Comparison of ENCODE assay signal across 1 cellular context in the genomic region with DNA sequence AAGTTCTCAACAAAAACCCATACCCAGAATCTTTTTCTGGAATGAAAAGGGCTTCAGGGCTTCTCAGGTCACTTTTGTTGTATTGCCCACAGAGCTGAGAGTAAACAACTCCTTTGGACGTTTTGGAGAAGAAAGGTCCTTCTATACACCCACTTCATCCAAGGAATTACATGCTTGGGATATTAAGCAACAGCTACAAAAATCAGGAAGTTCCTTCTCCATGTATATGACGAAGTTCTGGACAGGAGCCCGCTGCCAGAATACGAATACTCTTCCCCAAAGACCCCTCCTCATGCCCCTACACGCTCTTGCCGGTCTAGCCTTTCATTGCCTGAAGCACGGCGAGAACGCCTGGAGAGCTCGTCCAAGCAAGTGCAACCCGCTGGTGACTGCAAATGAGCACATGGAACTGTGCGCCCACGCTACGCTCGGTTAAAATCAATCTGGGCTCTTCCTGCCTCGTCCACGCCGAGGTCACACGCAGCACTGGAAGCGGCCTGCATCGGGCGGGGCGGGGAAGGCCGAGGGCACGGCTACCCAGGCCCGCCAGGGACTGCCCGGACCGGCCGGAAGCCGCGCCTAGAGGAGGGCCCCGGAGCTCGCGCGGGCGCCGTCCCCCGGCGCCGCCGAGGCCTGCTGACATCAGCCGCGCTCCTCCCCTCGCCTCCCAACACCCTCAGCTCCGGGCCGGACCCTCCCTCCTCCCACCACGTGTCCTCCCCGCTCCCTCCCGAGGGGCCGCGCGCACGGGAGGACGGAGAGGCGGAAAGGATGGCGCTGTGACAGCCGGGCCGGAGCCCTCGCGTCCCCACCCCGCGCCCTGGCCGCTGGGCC.
TF ChIP-seq lines count a peak whose summit lies in the region.

A gene with protein sequence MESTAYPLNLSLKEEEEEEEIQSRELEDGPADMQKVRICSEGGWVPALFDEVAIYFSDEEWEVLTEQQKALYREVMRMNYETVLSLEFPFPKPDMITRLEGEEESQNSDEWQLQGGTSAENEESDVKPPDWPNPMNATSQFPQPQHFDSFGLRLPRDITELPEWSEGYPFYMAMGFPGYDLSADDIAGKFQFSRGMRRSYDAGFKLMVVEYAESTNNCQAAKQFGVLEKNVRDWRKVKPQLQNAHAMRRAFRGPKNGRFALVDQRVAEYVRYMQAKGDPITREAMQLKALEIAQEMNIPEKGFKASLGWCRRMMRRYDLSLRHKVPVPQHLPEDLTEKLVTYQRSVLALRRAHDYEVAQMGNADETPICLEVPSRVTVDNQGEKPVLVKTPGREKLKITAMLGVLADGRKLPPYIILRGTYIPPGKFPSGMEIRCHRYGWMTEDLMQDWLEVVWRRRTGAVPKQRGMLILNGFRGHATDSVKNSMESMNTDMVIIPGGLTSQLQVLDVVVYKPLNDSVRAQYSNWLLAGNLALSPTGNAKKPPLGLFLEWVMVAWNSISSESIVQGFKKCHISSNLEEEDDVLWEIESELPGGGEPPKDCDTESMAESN (plus strand): TSS at position 710 of the 834 bp plus-strand sequence. CDS start 1,482 bp downstream, outside the sequence.

TF ChIP-seq in HEK293, 187 proteins besides CTCF, POLR2A, EP300 and RAD21 (continued from another document and continues in another):
- TF ChIP-seq ZNF18 (tag by site-specific recombination; IDR thresholded peaks at IDR 0.05) (no peak), KLF8 (tag by site-specific recombination; IDR thresholded peaks at IDR 0.05) (peak; percentile 77; the same call in 1 of the 2 replicates), ZNF157 (tag by site-specific recombination; IDR thresholded peaks at IDR 0.05) (no peak), KLF1 (tag by site-specific recombination; IDR thresholded peaks at IDR 0.05) (peak; percentile 68), ZNF626 (tag by site-specific recombination; IDR thresholded peaks at IDR 0.05) (no peak), TCF7L2 (IDR thresholded peaks at IDR 0.05; ENCODE audit: borderline replicate concordance, low read depth, low read length) (no peak), ZNF585B (tag by site-specific recombination; IDR thresholded peaks at IDR 0.05) (no peak), ZNF701 (tag by site-specific recombination; IDR thresholded peaks at IDR 0.05) (no peak), GLI4 (tag by site-specific recombination; IDR thresholded peaks at IDR 0.05) (0 out of 2 replicates have a peak, but pooled peaks have one; percentile 22), ZNF274 (IDR thresholded peaks at IDR 0.05; ENCODE audit: low read length) (no peak), ZNF274 (tag by site-specific recombination; IDR thresholded peaks at IDR 0.05; ENCODE audit: borderline replicate concordance) (no peak), ZNF146 (tag by site-specific recombination; IDR thresholded peaks at IDR 0.05) (no peak), GLIS1 (tag by site-specific recombination; IDR thresholded peaks at IDR 0.05) (peak; percentile 47; the same call in 1 of the 2 replicates), ZNF843 (tag by site-specific recombination; IDR thresholded peaks at IDR 0.05) (no peak), ZNF292 (tag by site-specific recombination; IDR thresholded peaks at IDR 0.05; ENCODE audit: borderline replicate concordance, low read depth) (no peak), ZNF341 (tag by site-specific recombination; IDR thresholded peaks at IDR 0.05; ENCODE audit: low read depth) (peak; percentile 82), ZNF48 (tag by site-specific recombination; IDR thresholded peaks at IDR 0.05) (no peak), ZNF677 (tag by site-specific recombination; IDR thresholded peaks at IDR 0.05) (no peak; the same call in 1 of the 2 replicates), ZNF155 (tag by site-specific recombination; IDR thresholded peaks at IDR 0.05) (no peak), ZBTB26 (tag by site-specific recombination; optimal IDR thresholded peaks at IDR 0.05) (peak; percentile 89), SALL2 (tag by site-specific recombination; IDR thresholded peaks at IDR 0.05; ENCODE audit: borderline replicate concordance) (no peak), WT1 (tag by site-specific recombination; IDR thresholded peaks at IDR 0.05) (peak; percentile 82), ZNF169 (tag by site-specific recombination; IDR thresholded peaks at IDR 0.05) (no peak), PRDM1 (tag by site-specific recombination; IDR thresholded peaks at IDR 0.05) (no peak), ZNF555 (tag by site-specific recombination; conservative IDR thresholded peaks at IDR 0.05) (no peak), ZNF2 (tag by site-specific recombination; IDR thresholded peaks at IDR 0.05) (peak; percentile 81; the same call in 1 of the 2 replicates), ZNF175 (tag by site-specific recombination; IDR thresholded peaks at IDR 0.05) (no peak), KLF16 (tag by site-specific recombination; IDR thresholded peaks at IDR 0.05) (peak; percentile 65; the same call in 1 of the 2 replicates), PRDM6 (tag by site-specific recombination; IDR thresholded peaks at IDR 0.05) (no peak), ZNF529 (tag by site-specific recombination; IDR thresholded peaks at IDR 0.05; ENCODE audit: insufficient replicate concordance) (no peak), ZNF37A (tag by site-specific recombination; IDR thresholded peaks at IDR 0.05) (peak; percentile 64), GLI2 (tag by site-specific recombination; IDR thresholded peaks at IDR 0.05; ENCODE audit: borderline replicate concordance, low read depth) (no peak), ZNF324 (tag by site-specific recombination; IDR thresholded peaks at IDR 0.05) (peak; percentile 40; the same call in 1 of the 2 replicates), ZNF654 (tag by site-specific recombination; IDR thresholded peaks at IDR 0.05; ENCODE audit: low read depth) (no peak), SP2 (tag by site-specific recombination; IDR thresholded peaks at IDR 0.05) (peak; percentile 74), ZNF664 (tag by site-specific recombination; IDR thresholded peaks at IDR 0.05) (no peak), ZNF596 (tag by site-specific recombination; IDR thresholded peaks at IDR 0.05) (peak; percentile 38; the same call in 1 of the 2 replicates), ZFP69B (tag by site-specific recombination; IDR thresholded peaks at IDR 0.05) (peak; percentile 32; the same call in 1 of the 2 replicates), BCL6B (tag by site-specific recombination; IDR thresholded peaks at IDR 0.05) (no peak)
- TF ChIP-seq, protein P1, sequence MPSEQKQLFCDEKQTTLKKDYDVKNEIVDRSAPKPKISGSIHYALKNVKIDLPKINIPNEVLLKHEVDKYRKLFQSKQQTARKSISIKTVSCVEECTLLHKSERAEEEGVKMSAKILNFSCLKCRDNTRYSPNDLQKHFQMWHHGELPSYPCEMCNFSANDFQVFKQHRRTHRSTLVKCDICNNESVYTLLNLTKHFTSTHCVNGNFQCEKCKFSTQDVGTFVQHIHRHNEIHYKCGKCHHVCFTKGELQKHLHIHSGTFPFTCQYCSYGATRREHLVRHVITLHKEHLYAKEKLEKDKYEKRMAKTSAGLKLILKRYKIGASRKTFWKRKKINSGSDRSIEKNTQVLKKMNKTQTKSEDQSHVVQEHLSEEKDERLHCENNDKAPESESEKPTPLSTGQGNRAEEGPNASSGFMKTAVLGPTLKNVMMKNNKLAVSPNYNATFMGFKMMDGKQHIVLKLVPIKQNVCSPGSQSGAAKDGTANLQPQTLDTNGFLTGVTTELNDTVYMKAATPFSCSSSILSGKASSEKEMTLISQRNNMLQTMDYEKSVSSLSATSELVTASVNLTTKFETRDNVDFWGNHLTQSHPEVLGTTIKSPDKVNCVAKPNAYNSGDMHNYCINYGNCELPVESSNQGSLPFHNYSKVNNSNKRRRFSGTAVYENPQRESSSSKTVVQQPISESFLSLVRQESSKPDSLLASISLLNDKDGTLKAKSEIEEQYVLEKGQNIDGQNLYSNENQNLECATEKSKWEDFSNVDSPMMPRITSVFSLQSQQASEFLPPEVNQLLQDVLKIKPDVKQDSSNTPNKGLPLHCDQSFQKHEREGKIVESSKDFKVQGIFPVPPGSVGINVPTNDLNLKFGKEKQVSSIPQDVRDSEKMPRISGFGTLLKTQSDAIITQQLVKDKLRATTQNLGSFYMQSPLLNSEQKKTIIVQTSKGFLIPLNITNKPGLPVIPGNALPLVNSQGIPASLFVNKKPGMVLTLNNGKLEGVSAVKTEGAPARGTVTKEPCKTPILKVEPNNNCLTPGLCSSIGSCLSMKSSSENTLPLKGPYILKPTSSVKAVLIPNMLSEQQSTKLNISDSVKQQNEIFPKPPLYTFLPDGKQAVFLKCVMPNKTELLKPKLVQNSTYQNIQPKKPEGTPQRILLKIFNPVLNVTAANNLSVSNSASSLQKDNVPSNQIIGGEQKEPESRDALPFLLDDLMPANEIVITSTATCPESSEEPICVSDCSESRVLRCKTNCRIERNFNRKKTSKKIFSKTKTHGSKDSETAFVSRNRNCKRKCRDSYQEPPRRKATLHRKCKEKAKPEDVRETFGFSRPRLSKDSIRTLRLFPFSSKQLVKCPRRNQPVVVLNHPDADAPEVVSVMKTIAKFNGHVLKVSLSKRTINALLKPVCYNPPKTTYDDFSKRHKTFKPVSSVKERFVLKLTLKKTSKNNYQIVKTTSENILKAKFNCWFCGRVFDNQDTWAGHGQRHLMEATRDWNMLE (tag by site-specific recombination; conservative IDR thresholded peaks at IDR 0.05; ENCODE audit: low read depth): peak; percentile 50; the same call in 1 of the 2 replicates
- TF ChIP-seq, protein P2, sequence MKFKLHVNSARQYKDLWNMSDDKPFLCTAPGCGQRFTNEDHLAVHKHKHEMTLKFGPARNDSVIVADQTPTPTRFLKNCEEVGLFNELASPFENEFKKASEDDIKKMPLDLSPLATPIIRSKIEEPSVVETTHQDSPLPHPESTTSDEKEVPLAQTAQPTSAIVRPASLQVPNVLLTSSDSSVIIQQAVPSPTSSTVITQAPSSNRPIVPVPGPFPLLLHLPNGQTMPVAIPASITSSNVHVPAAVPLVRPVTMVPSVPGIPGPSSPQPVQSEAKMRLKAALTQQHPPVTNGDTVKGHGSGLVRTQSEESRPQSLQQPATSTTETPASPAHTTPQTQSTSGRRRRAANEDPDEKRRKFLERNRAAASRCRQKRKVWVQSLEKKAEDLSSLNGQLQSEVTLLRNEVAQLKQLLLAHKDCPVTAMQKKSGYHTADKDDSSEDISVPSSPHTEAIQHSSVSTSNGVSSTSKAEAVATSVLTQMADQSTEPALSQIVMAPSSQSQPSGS (tag by site-specific recombination; IDR thresholded peaks at IDR 0.05; ENCODE audit: low read depth): no peak
- TF ChIP-seq, protein P3, sequence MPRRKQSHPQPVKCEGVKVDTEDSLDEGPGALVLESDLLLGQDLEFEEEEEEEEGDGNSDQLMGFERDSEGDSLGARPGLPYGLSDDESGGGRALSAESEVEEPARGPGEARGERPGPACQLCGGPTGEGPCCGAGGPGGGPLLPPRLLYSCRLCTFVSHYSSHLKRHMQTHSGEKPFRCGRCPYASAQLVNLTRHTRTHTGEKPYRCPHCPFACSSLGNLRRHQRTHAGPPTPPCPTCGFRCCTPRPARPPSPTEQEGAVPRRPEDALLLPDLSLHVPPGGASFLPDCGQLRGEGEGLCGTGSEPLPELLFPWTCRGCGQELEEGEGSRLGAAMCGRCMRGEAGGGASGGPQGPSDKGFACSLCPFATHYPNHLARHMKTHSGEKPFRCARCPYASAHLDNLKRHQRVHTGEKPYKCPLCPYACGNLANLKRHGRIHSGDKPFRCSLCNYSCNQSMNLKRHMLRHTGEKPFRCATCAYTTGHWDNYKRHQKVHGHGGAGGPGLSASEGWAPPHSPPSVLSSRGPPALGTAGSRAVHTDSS (tag by site-specific recombination; IDR thresholded peaks at IDR 0.05): no peak
- TF ChIP-seq, protein P4, sequence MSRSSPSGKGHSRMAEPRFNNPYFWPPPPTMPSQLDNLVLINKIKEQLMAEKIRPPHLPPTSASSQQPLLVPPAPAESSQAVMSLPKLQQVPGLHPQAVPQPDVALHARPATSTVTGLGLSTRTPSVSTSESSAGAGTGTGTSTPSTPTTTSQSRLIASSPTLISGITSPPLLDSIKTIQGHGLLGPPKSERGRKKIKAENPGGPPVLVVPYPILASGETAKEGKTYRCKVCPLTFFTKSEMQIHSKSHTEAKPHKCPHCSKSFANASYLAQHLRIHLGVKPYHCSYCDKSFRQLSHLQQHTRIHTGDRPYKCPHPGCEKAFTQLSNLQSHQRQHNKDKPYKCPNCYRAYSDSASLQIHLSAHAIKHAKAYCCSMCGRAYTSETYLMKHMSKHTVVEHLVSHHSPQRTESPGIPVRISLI (tag by site-specific recombination; IDR thresholded peaks at IDR 0.05): no peak
